Comparison of ENCODE assay signal across 9 cellular contexts in the genomic region with DNA sequence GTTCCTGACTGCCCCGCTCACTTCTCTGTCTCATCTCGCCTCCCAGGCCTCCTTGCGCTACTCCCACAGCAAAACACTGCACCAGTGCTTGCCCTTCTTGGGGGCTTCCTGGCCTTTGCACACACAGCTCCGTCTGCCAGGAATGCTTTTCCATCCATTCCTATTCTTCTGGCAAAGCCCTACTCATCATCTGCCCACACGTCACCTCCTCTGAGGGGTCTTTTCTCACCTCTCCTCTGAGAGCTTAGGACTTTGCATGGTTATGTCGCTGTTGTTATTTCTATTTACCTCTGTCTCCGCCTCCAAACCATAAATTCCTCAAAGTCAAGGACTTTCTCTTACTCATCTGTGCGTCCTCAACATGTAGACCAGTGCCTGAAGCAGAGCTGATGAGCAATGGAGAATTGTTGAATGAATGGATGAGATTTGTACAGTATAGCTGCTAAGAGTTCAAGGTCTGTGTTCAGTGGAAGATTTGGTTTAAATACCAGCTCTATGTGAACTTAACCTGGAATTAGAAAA. TPM values are rescaled to one million over a fixed set of nuclear protein-coding genes. Genes with fewer than 3 reads are reported as not detected.
DNase-seq lines count a peak whose midpoint lies in the region; ATAC-seq, FAIRE-seq and TF ChIP-seq lines count a peak whose summit lies in the region.
"Had no signal": no experiment of that assay in that cellular context is flagged by ENCODE, and none has a peak within 500 bp of the region (broad histone marks: within the 10 kb centered on the region; RNA-seq: fewer than 3 reads in every experiment).

No MANE protein-coding gene starts in this region.

- H3K9ac ChIP-seq in GM12878 (ENCODE audit: control insufficient read depth, insufficient read depth, low read length), result no peak overlapping the region

- no peaks in the 10 kb centered on the region for H3K36me3 Mint-ChIP-seq in activated CD8-positive, alpha-beta memory T cell treated with anti-CD3 and anti-CD28 coated beads, Interleukin-2, amount 10 ng/mL, durations not matched to agents 7 days and 5 days

- H3K27me3 Mint-ChIP-seq in activated CD8-positive, alpha-beta memory T cell treated with anti-CD3 and anti-CD28 coated beads, Interleukin-2, amount 10 ng/mL, durations not matched to agents 7 days and 5 days, result no peaks in the 10 kb centered on the region

- no TSS peak for BruUV-seq in GM12878 (replicated peaks; lab: Mats Ljungman, UMichigan)

- CTCF ChIA-PET in activated CD8-positive, alpha-beta memory T cell treated with anti-CD3 and anti-CD28 coated beads, Interleukin-2, amount 10 ng/mL, durations not matched to agents 7 days and 5 days (lab: Charles Lee), result interaction anchor here (0.6 to 21.9 kb wide), 6 partner anchors 9 to 61 kb away, joined by 3 to 806 read pairs (median 76); a partner anchor contains a TSS
- CTCF ChIA-PET in GM12878 (lab: Yijun Ruan, JAX), result interaction anchor here (0.6 to 15.2 kb wide), 10 partner anchors 9 to 582 kb away, joined by 3 to 854 read pairs (median 30); a partner anchor contains a TSS

- H3K27ac ChIP-seq in GM12878 (ENCODE audit: control insufficient read depth, insufficient read depth), result peak overlapping the region; percentile 60; the same call in 1 of the 2 replicates
- H3K27ac ChIP-seq in mesodermal cell (ENCODE audit: low read depth, low read length, severe bottlenecking), result peak overlapping the region; percentile 89
- H3K27ac ChIP-seq in testis, result peak overlapping the region; percentile 73 to 83

- SMC1A ChIA-PET in GM12878 (lab: Charles Lee; ENCODE audit: uncharacterized antibody, unreplicated experiment), result interaction anchor here (0.8 to 30.2 kb wide), 4 partner anchors 30 to 58 kb away, joined by 3 to 590 read pairs (median 94); a partner anchor contains a TSS

- H3K36me3 ChIP-seq in GM12878 (ENCODE audit: control insufficient read depth in 2 of 2, insufficient read depth in 2 of 2, low read length in 1 of 2) (no peaks in the 10 kb centered on the region), mesodermal cell (ENCODE audit: control insufficient read depth, insufficient read depth, low read length) (no peaks in the 10 kb centered on the region), testis (ENCODE audit: low read depth, missing control alignments) (no peaks in the 10 kb centered on the region)

- no peak for DNase-seq in activated CD8-positive, alpha-beta memory T cell treated with anti-CD3 and anti-CD28 coated beads, Interleukin-2, amount 10 ng/mL, durations not matched to agents 7 days and 5 days
- no peak for DNase-seq in activated CD8-positive, alpha-beta memory T cell treated with anti-CD3 and anti-CD28 coated beads, Interleukin-2, amount 50 U/mL, for 4 hours
- no peak for DNase-seq in GM12878 (ENCODE audit: low read depth, low spot score)
- DNase-seq in testis, result no peak
- DNase-seq in foreskin melanocyte, result no peak
- no peak for DNase-seq in NCI-H446 treated with DMSO at 0.1 percent for 48 hours (lab: John Stamatoyannopoulos, UW)
- DNase-seq in stimulated activated CD4-positive, alpha-beta T cell treated with anti-CD3 and anti-CD28 coated beads, Interleukin-2, amount 100 ng/mL, for 48 hours, result no peak
- DNase-seq: stimulated activated naive CD4-positive, alpha-beta T cell treated with Interleukin-2 at 50 U/mL for 16 hours had no signal

- peak overlapping the region; percentile 58 for H3K27ac Mint-ChIP-seq in activated CD8-positive, alpha-beta memory T cell treated with anti-CD3 and anti-CD28 coated beads, Interleukin-2, amount 10 ng/mL, durations not matched to agents 7 days and 5 days

- H3K27me3 ChIP-seq in GM12878 (replicated peaks in 1 of 2; ENCODE audit: control insufficient read depth in 2 of 2, insufficient read depth in 2 of 2, low read length in 1 of 2) (no peaks in the 10 kb centered on the region), testis (no peaks in the 10 kb centered on the region)

- H3K4me2 ChIP-seq in GM12878 (ENCODE audit: control insufficient read depth, insufficient read depth), result peak overlapping the region; percentile 65; the same call in 1 of the 2 replicates

- no peak for TF ChIP-seq CTCF in GM12878 (IDR thresholded peaks at IDR 0.05 in 2 of 3, conservative IDR thresholded peaks at IDR 0.05 in 1 of 3; ENCODE audit: control insufficient read depth in 2 of 3, extremely low read depth in 1 of 3, insufficient read depth in 1 of 3, low read depth in 3 of 3, low read length in 3 of 3)
- no peak for TF ChIP-seq CTCF in testis (IDR thresholded peaks at IDR 0.05)

- in situ Hi-C loops in GM12878 (cut with MboI), result loop anchor here (25.0 kb wide), 1 partner anchor 1233 kb away; a partner anchor contains a TSS

- no peaks in the 10 kb centered on the region for H4K20me1 ChIP-seq in GM12878 (ENCODE audit: control insufficient read depth, insufficient read depth)

- RAD21 ChIA-PET in GM12878 (lab: Charles Lee; ENCODE audit: unreplicated experiment), result interaction anchor here (0.9 to 30.0 kb wide), 6 partner anchors 7 to 102 kb away, joined by 3 to 541 read pairs (median 360); a partner anchor contains a TSS

- no peaks in the 10 kb centered on the region; the same call in 1 of the 2 replicates for H3K79me2 ChIP-seq in GM12878 (ENCODE audit: control insufficient read depth, insufficient read depth, low read length)

- peaks cover 53% of the 10 kb centered on the region for H3K4me1 ChIP-seq in GM12878 (ENCODE audit: control insufficient read depth, insufficient read depth, low read length)
- H3K4me1 ChIP-seq in mesodermal cell (ENCODE audit: control insufficient read depth, insufficient read depth, low read length, poor library complexity, severe bottlenecking), result peaks cover 27% of the 10 kb centered on the region
- peaks cover 40% of the 10 kb centered on the region for H3K4me1 ChIP-seq in testis

- intact Hi-C loops in GM12878 (cut with micrococcal nuclease; ENCODE audit: unreplicated experiment) (no loop called here), testis (cut with DNase I; ENCODE audit: low total_unique reads) (loop anchor here (10.0 kb wide), 1 partner anchor 206 kb away; no protein-coding TSS in a partner anchor)

- no peak for TF ChIP-seq EP300 in GM12878 (IDR thresholded peaks at IDR 0.05; ENCODE audit: borderline replicate concordance in 1 of 2, control insufficient read depth in 1 of 2, low read depth in 2 of 2, low read length in 2 of 2)

- ATAC-seq in activated CD8-positive, alpha-beta memory T cell treated with anti-CD3 and anti-CD28 coated beads, Interleukin-2, amount 10 ng/mL, durations not matched to agents 7 days and 5 days, result no peak
- no peak for ATAC-seq in GM12878

- no peaks in the 10 kb centered on the region for H3K9me3 Mint-ChIP-seq in activated CD8-positive, alpha-beta memory T cell treated with anti-CD3 and anti-CD28 coated beads, Interleukin-2, amount 10 ng/mL, durations not matched to agents 7 days and 5 days (ENCODE audit: low read depth)

- 68% methylated on average over 8 of the region's 8 CpGs for WGBS in GM12878 (ENCODE audit: insufficient coverage, insufficient replicate concordance, low lambda C conversion rate, missing lambda C conversion rate)
- 48 to 56% methylated on average over 5 to 6 of the region's 8 CpGs for WGBS in mesodermal cell (ENCODE audit: insufficient coverage in 2 of 2), 2 experiments
- WGBS in testis, 2 donors, result 34 to 46% methylated on average over 8 of the region's 8 CpGs

- H3K4me3 Mint-ChIP-seq in activated CD8-positive, alpha-beta memory T cell treated with anti-CD3 and anti-CD28 coated beads, Interleukin-2, amount 10 ng/mL, durations not matched to agents 7 days and 5 days, result no peak overlapping the region

- no peak for TF ChIP-seq POLR2A in GM12878 (IDR thresholded peaks at IDR 0.05; ENCODE audit: low read depth, low read length)
- TF ChIP-seq POLR2A in testis (IDR thresholded peaks at IDR 0.05), result no peak

- TF ChIP-seq RAD21 in GM12878 (IDR thresholded peaks at IDR 0.05; ENCODE audit: insufficient read depth, low read depth, low read length), result no peak

- FAIRE-seq in GM12878 (lab: Jason Lieb, UNC), result no peak

- H3K4me1 Mint-ChIP-seq in activated CD8-positive, alpha-beta memory T cell treated with anti-CD3 and anti-CD28 coated beads, Interleukin-2, amount 10 ng/mL, durations not matched to agents 7 days and 5 days, result peaks cover 53% of the 10 kb centered on the region

- H2AFZ ChIP-seq in GM12878 (ENCODE audit: control insufficient read depth, low read depth, low read length), result no peak overlapping the region; the same call in 1 of the 2 replicates

- POLR2A ChIA-PET in GM12878 (lab: Charles Lee), result interaction anchor here (0.7 to 20.0 kb wide), 4 partner anchors 8 to 45 kb away, joined by 3 to 395 read pairs (median 269); a partner anchor contains a TSS

- H3K4me3 ChIP-seq in GM12878 (no peak overlapping the region), mesodermal cell (ENCODE audit: extremely low read depth, insufficient read depth, low read length, poor library complexity, severe bottlenecking) (no peak overlapping the region), testis (no peak overlapping the region)

- H3K9me3 ChIP-seq in GM12878 (replicated peaks; ENCODE audit: control insufficient read depth, insufficient read depth, low read length) (no peaks in the 10 kb centered on the region), mesodermal cell (ENCODE audit: control insufficient read depth, low read length) (no peaks in the 10 kb centered on the region), testis (no peaks in the 10 kb centered on the region)

RNA-seq across cellular contexts. Expression of a gene that starts 26.4 kb away (rescaled TPM):
- total RNA-seq in activated CD8-positive, alpha-beta memory T cell treated with anti-CD3 and anti-CD28 coated beads, Interleukin-2, amount 10 ng/mL, durations not matched to agents 7 days and 5 days, result 100 to 1,000 TPM in 1 of 2 experiments, 10 to 100 TPM in 1; 72.2 to 142 TPM
- 76.6 and 80.8 TPM in 2 replicates for total RNA-seq in GM12878 (2013; cell fraction: nucleolus; rRNA removed)
- 127 and 144 TPM in 2 replicates for total RNA-seq in GM12878 (2014; rRNA removed)
- 66.4 and 68.1 TPM in 2 replicates for total RNA-seq in GM12878 (2014; rRNA removed; fragmentation: Illumina TruSeq; extraction: Trizol)
- total RNA-seq in GM12878 (2021), result 109 TPM in 2 replicates
- polyA plus RNA-seq in GM12878 (2011; ENCODE audit: low read depth), result 33.7 TPM
- 131 and 136 TPM in 2 replicates for polyA plus RNA-seq in GM12878 (2011; rRNA removed)
- 145 and 154 TPM in 2 replicates for polyA plus RNA-seq in GM12878 (2011; cell fraction: cytosol; rRNA removed)
- polyA plus RNA-seq in GM12878 (2011; cell fraction: nucleus; rRNA removed), result 101 and 145 TPM in 2 replicates
- 41.9 and 88.4 TPM in 2 replicates for polyA plus RNA-seq in GM12878 (2012)
- 93.3 and 104 TPM in 2 replicates for polyA plus RNA-seq in GM12878 (2014; fragmentation: Illumina TruSeq; extraction: Trizol)
- polyA plus RNA-seq in GM12878 (2014; fragmentation: Nextera tagmentation; extraction: Ambion mirVana), result 10 to 100 TPM; 23.3 to 37.2 TPM
- polyA plus RNA-seq in GM12878 (2014; rRNA removed), result 160 and 187 TPM in 2 replicates
- 100 to 1,000 TPM in 1 of 2 experiments, 10 to 100 TPM in 1; 91.0 to 103 TPM for polyA plus RNA-seq in GM12878 (2016; fragmentation: Nextera tagmentation; extraction: Ambion mirVana)
- 90.9 and 155 TPM in 2 replicates for polyA minus RNA-seq in GM12878 (2011; rRNA and poly(A)+ RNA removed)
- 84.2 and 93.8 TPM in 2 replicates for polyA minus RNA-seq in GM12878 (2011; cell fraction: cytosol; rRNA and poly(A)+ RNA removed)
- 110 and 138 TPM in 2 replicates for polyA minus RNA-seq in GM12878 (2011; cell fraction: nucleus; rRNA and poly(A)+ RNA removed)
- 55.1 TPM for polyA plus RNA-seq in mesodermal cell (2013, experiment 1 of 2)
- polyA plus RNA-seq in mesodermal cell (2013, experiment 2 of 2), result 43.4 TPM
- total RNA-seq in testis, result 10 to 100 TPM; 14.5 to 23.8 TPM
- polyA plus RNA-seq in testis (ENCODE audit: insufficient read depth, low read depth, low replicate concordance), result 25.4 TPM

RNA-seq across cellular contexts. Expression of a gene that starts 49.5 kb away (rescaled TPM):
- total RNA-seq in activated CD8-positive, alpha-beta memory T cell treated with anti-CD3 and anti-CD28 coated beads, Interleukin-2, amount 10 ng/mL, durations not matched to agents 7 days and 5 days, result under 1 TPM; 0.41 to 0.94 TPM
- 3.7 and 5.3 TPM in 2 replicates for total RNA-seq in GM12878 (2013; cell fraction: nucleolus; rRNA removed)
- total RNA-seq in GM12878 (2014; rRNA removed) (1.4 and 2.5 TPM in 2 replicates), GM12878 (2014; rRNA removed; fragmentation: Illumina TruSeq; extraction: Trizol) (0.89 and 1.0 TPM in 2 replicates), GM12878 (2021) (1.1 and 2.1 TPM in 2 replicates), testis (under 1 TPM; 0.08 to 0.62 TPM)
- polyA plus RNA-seq in GM12878 (2011; ENCODE audit: low read depth), result 0.21 TPM
- polyA plus RNA-seq in GM12878 (2011; rRNA removed) (0.23 and 0.39 TPM in 2 replicates), GM12878 (2014; fragmentation: Illumina TruSeq; extraction: Trizol) (0.43 and 0.63 TPM in 2 replicates), GM12878 (2014; fragmentation: Nextera tagmentation; extraction: Ambion mirVana) (under 1 TPM; 0.02 to 0.27 TPM), GM12878 (2014; rRNA removed) (1.0 and 1.3 TPM in 2 replicates), GM12878 (2016; fragmentation: Nextera tagmentation; extraction: Ambion mirVana) (under 1 TPM; 0.32 to 0.96 TPM), testis (ENCODE audit: insufficient read depth, low read depth, low replicate concordance) (9.9 TPM)
- polyA plus RNA-seq in GM12878 (2011; cell fraction: cytosol; rRNA removed), result 0.32 and 0.43 TPM in 2 replicates
- 2.1 and 2.4 TPM in 2 replicates for polyA plus RNA-seq in GM12878 (2011; cell fraction: nucleus; rRNA removed)
- polyA plus RNA-seq in GM12878 (2012), result 0.65 and 1.1 TPM in 2 replicates
- polyA minus RNA-seq in GM12878 (2011; rRNA and poly(A)+ RNA removed), result 0.73 and 1.8 TPM in 2 replicates
- polyA minus RNA-seq in GM12878 (2011; cell fraction: cytosol; rRNA and poly(A)+ RNA removed), result 1.2 TPM in 1 of 2 replicates, not detected in the other
- polyA minus RNA-seq in GM12878 (2011; cell fraction: nucleus; rRNA and poly(A)+ RNA removed), result 1.7 and 2.7 TPM in 2 replicates
- not detected for polyA plus RNA-seq in mesodermal cell (2013, experiment 1 of 2)
- polyA plus RNA-seq in mesodermal cell (2013, experiment 2 of 2), result not detected
